ENCODE assay signal across 9 cellular contexts in genomic region chr17:2853111-2853721, GRCh38. TPM values are rescaled to one million over a fixed set of nuclear protein-coding genes. Genes with fewer than 3 reads are reported as not detected.
DNase-seq lines count a peak whose midpoint lies in the region; ATAC-seq and TF ChIP-seq lines count a peak whose summit lies in the region.
"Had no signal": no experiment of that assay in that cellular context is flagged by ENCODE, and none has a peak within 500 bp of the region (broad histone marks: within the 10 kb centered on the region; RNA-seq: fewer than 3 reads in every experiment).

No MANE protein-coding gene starts in this region.

- H3K27me3 Mint-ChIP-seq in activated B cell treated with CpG ODN at 0.5 μM for 24 hours = peaks cover 42% of the 10 kb centered on the region

- intact Hi-C loops in activated B cell treated with CpG ODN at 0.5 μM for 24 hours (cut with micrococcal nuclease) (loop anchor here (2.0 kb wide), 1 partner anchor 16 kb away; no protein-coding TSS in a partner anchor), dorsolateral prefrontal cortex (cut with DNase I) (no loop called here), lower lobe of right lung (cut with DNase I) (no loop called here)

- no peak overlapping the region for H3K27ac Mint-ChIP-seq in activated B cell treated with CpG ODN at 0.5 μM for 24 hours
- H3K27ac Mint-ChIP-seq: T-helper 1 cell treated with Interleukin-12 subunit alpha and Interleukin-12 subunit beta and Interleukin-4 antibody, amounts not matched to agents 30 μg/mL and 1 μg/mL, for 36 hours had no signal

- DNase-seq in NCI-H1417 (lab: John Stamatoyannopoulos, UW) (peak in 2 of 3 experiments; percentile 39 to 43), NCI-H1417 treated with DMSO at 0.1 percent for 48 hours (lab: John Stamatoyannopoulos, UW) (no peak), activated B cell treated with CpG ODN at 0.5 μM for 24 hours (peak; percentile 37), dorsolateral prefrontal cortex (peak in 2 of 10 donors; percentile 26 to 36), lower lobe of right lung (peak; percentile 58), stromal cell of bone marrow (ENCODE audit: low read depth) (peak; percentile 21)

- peaks cover 21% of the 10 kb centered on the region for H3K4me1 Mint-ChIP-seq in activated B cell treated with CpG ODN at 0.5 μM for 24 hours

- POLR2A ChIA-PET in activated B cell treated with CpG ODN at 0.5 μM for 24 hours (lab: Charles Lee) = interaction anchor here (0.9 to 1.1 kb wide), 2 partner anchors 8 to 151 kb away, joined by 3 to 4 read pairs; no protein-coding TSS in a partner anchor

- peak overlapping the region; percentile 52 for H3K4me3 Mint-ChIP-seq in activated B cell treated with CpG ODN at 0.5 μM for 24 hours

- ATAC-seq in activated B cell treated with CpG ODN at 0.5 μM for 24 hours (ENCODE audit: low read depth) (peak; percentile 11), lower lobe of right lung (peak; percentile 61 to 76), HG03342 (IDR thresholded peaks at IDR 0.05; ENCODE audit: unreplicated experiment) (no peak), HG02852 (IDR thresholded peaks at IDR 0.05; ENCODE audit: unreplicated experiment) (no peak)

- H3K36me3 Mint-ChIP-seq in activated B cell treated with CpG ODN at 0.5 μM for 24 hours (ENCODE audit: low read depth) = peaks cover 3% of the 10 kb centered on the region

- no peaks in the 10 kb centered on the region for H3K9me3 Mint-ChIP-seq in activated B cell treated with CpG ODN at 0.5 μM for 24 hours
- H3K9me3 Mint-ChIP-seq: T-helper 1 cell treated with Interleukin-12 subunit alpha and Interleukin-12 subunit beta and Interleukin-4 antibody, amounts not matched to agents 30 μg/mL and 1 μg/mL, for 36 hours had no signal

- CTCF ChIA-PET in activated B cell treated with CpG ODN at 0.5 μM for 24 hours (lab: Charles Lee) = interaction anchor here (2.5 kb wide), 1 partner anchor 160 kb away, joined by 14 read pairs; no protein-coding TSS in a partner anchor

- peaks cover 29% of the 10 kb centered on the region for H3K4me1 ChIP-seq in lower lobe of right lung

- H3K27ac ChIP-seq in dorsolateral prefrontal cortex (peak overlapping the region in 19 of 59 donors; percentile 10 to 61 (median 41)), lower lobe of right lung (peak overlapping the region; percentile 56)

- TF ChIP-seq CTCF in activated B cell treated with CpG ODN at 0.5 μM for 24 hours (IDR thresholded peaks at IDR 0.05) = no peak
- no peak for TF ChIP-seq CTCF in dorsolateral prefrontal cortex (IDR thresholded peaks at IDR 0.05 in 54 of 56, conservative IDR thresholded peaks at IDR 0.05 in 2 of 56; ENCODE audit: low read depth in 1 of 56, partially characterized antibody in 56 of 56)
- no peak for TF ChIP-seq CTCF in lower lobe of right lung (IDR thresholded peaks at IDR 0.05)

- no peaks in the 10 kb centered on the region for H3K36me3 ChIP-seq in lower lobe of right lung

- peaks cover 0 to 54% (median 26%) of the 10 kb centered on the region in 45 donors for H3K27me3 ChIP-seq in dorsolateral prefrontal cortex
- H3K27me3 ChIP-seq in lower lobe of right lung (ENCODE audit: low read depth) = peaks cover 41% of the 10 kb centered on the region

- peak overlapping the region in 58 of 59 donors; percentile 27 to 73 (median 56) for H3K4me3 ChIP-seq in dorsolateral prefrontal cortex
- H3K4me3 ChIP-seq in lower lobe of right lung = peak overlapping the region; percentile 56

- no peaks in the 10 kb centered on the region for H3K9me3 ChIP-seq in lower lobe of right lung

RNA-seq across cellular contexts. Expression of gene RAP1GAP2, which starts 57.0 kb away (rescaled TPM):
- 2.5 and 2.6 TPM in 2 replicates for total RNA-seq in activated B cell treated with CpG ODN at 0.5 μM for 24 hours
- 100 to 1,000 TPM in 98 of 120 experiments, 10 to 100 TPM in 22; 46.2 to 205 (median 124) TPM for total RNA-seq in dorsolateral prefrontal cortex
- total RNA-seq in lower lobe of right lung = 17.0 TPM

Comparison
In these comparisons a context has a peak if more than half of its experiments do, and no peak if none do; other contexts are left out.
1. ATAC-seq: peak in activated B cell treated with CpG ODN at 0.5 μM for 24 hours (single experiment) and lower lobe of right lung (2 of 2); none in HG03342 (single experiment) and HG02852 (single experiment).